ENCODE assay signal across 19 cellular contexts in the genomic region with DNA sequence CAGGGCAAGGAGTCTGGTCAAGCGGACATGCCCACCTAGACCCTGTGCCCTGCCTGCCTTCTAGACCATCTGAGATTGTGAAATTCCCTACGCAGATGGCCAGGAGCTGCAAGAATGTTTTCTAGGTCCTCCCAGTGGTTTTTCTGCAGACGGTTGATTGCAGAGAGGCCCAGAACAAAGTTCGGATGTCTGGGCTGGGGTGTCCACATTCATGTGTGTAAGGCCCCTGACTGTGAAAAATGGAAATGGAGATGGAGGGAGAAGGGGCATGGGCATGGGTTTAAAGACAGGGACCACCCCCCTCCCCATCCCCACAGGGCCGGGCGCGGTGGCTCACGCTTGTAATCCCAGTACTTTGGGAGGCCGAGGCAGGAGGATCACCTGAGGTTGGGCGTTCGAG. TPM values are rescaled to one million over a fixed set of nuclear protein-coding genes. Genes with fewer than 3 reads are reported as not detected.
DNase-seq lines count a peak whose midpoint lies in the region; ATAC-seq and FAIRE-seq lines count a peak whose summit lies in the region.
"Had no signal": no experiment of that assay in that cellular context is flagged by ENCODE, and none has a peak within 500 bp of the region (broad histone marks: within the 10 kb centered on the region; RNA-seq: fewer than 3 reads in every experiment).

No MANE protein-coding gene starts in this region.

- intact Hi-C loops in dendritic cell treated with granulocyte-macrophage colony-stimulating factor and Interleukin-4, amounts not matched to agents 40 ng/mL and 50 ng/mL, for 4 days (cut with micrococcal nuclease) = loop anchor here (10.0 kb wide), 1 partner anchor 282 kb away; a partner anchor contains a TSS

- no peak for ATAC-seq in stimulated activated naive CD8-positive, alpha-beta T cell treated with anti-CD3 and anti-CD28 coated beads, Interleukin-15, amount 100 ng/mL, for 72 hours
- ATAC-seq: stimulated activated effector memory CD8-positive, alpha-beta T cell treated with anti-CD3 and anti-CD28 coated beads, Interleukin-12 subunit alpha, Interleukin-12 subunit beta, amount 100 ng/mL, for 72 hours had no signal

- no peaks in the 10 kb centered on the region for H3K9me3 ChIP-seq in small intestine (ENCODE audit: control insufficient read depth, low read depth)
- H3K9me3 ChIP-seq: HAP-1, tibial nerve had no signal

- H3K4me3 ChIP-seq in small intestine (ENCODE audit: low read depth in 1 of 2, low read length in 2 of 2) = no peak overlapping the region
- H3K4me3 ChIP-seq: HAP-1, tibial nerve had no signal

- peak; percentile 2 for DNase-seq in stimulated activated CD4-positive, alpha-beta T cell treated with anti-CD3 and anti-CD28 coated beads, Interleukin-4, amount 100 ng/mL, for 24 hours
- DNase-seq in stimulated activated CD4-positive, alpha-beta T cell treated with anti-CD3 and anti-CD28 coated beads, Interleukin-1b, Interleukin-23, amount 100 ng/mL, for 48 hours = no peak
- peak; percentile 3 for DNase-seq in activated CD4-positive, alpha-beta memory T cell treated with anti-CD3 and anti-CD28 coated beads, Interleukin-2, amount 10 ng/mL, durations not matched to agents 7 days and 5 days
- no peak for DNase-seq in stimulated activated naive CD8-positive, alpha-beta T cell treated with anti-CD3 and anti-CD28 coated beads, Interleukin-15, amount 100 ng/mL, for 72 hours
- DNase-seq in stimulated activated naive CD4-positive, alpha-beta T cell treated with Interleukin-2 at 50 U/mL for 16 hours (lab: John Stamatoyannopoulos, UW) = no peak
- DNase-seq in small intestine = no peak
- DNase-seq in NCI-H2107 treated with DMSO at 0.1 percent for 48 hours (lab: John Stamatoyannopoulos, UW; ENCODE audit: unreplicated experiment) = no peak
- DNase-seq: activated naive CD4-positive, alpha-beta T cell; NCI-H1092 treated with DMSO at 0.1 percent for 48 hours; NCI-H2081; nucleus accumbens; stimulated activated CD4-positive, alpha-beta T cell treated with anti-CD3 and anti-CD28 coated beads, Interleukin-15, amount 100 ng/mL, for 24 hours had no signal

- peak overlapping the region; percentile 79 for H3K27ac Mint-ChIP-seq in activated CD4-positive, alpha-beta memory T cell treated with anti-CD3 and anti-CD28 coated beads, Interleukin-2, amount 10 ng/mL, durations not matched to agents 7 days and 5 days
- H3K27ac Mint-ChIP-seq in dendritic cell treated with granulocyte-macrophage colony-stimulating factor and Interleukin-4, amounts not matched to agents 40 ng/mL and 50 ng/mL, for 4 days = peak overlapping the region; percentile 88
- peak overlapping the region; percentile 55 to 92 for H3K27ac Mint-ChIP-seq in stimulated activated naive CD8-positive, alpha-beta T cell treated with anti-CD3 and anti-CD28 coated beads, Interleukin-15, amount 100 ng/mL, for 72 hours
- H3K27ac Mint-ChIP-seq: stimulated activated effector memory CD8-positive, alpha-beta T cell treated with anti-CD3 and anti-CD28 coated beads, Interleukin-12 subunit alpha, Interleukin-12 subunit beta, amount 100 ng/mL, for 72 hours had no signal

- no peak overlapping the region for H3K27ac ChIP-seq in small intestine (ENCODE audit: low read depth in 1 of 2, low read length in 1 of 2)
- H3K27ac ChIP-seq: RWPE1, tibial nerve had no signal

- no peaks in the 10 kb centered on the region for H3K9me3 Mint-ChIP-seq in activated CD4-positive, alpha-beta memory T cell treated with anti-CD3 and anti-CD28 coated beads, Interleukin-2, amount 10 ng/mL, durations not matched to agents 7 days and 5 days
- no peaks in the 10 kb centered on the region for H3K9me3 Mint-ChIP-seq in dendritic cell treated with granulocyte-macrophage colony-stimulating factor and Interleukin-4, amounts not matched to agents 40 ng/mL and 50 ng/mL, for 4 days
- peaks cover 0 to 5% of the 10 kb centered on the region in 2 donors for H3K9me3 Mint-ChIP-seq in stimulated activated naive CD8-positive, alpha-beta T cell treated with anti-CD3 and anti-CD28 coated beads, Interleukin-15, amount 100 ng/mL, for 72 hours
- H3K9me3 Mint-ChIP-seq: stimulated activated effector memory CD8-positive, alpha-beta T cell treated with anti-CD3 and anti-CD28 coated beads, Interleukin-12 subunit alpha, Interleukin-12 subunit beta, amount 100 ng/mL, for 72 hours had no signal

- POLR2A ChIA-PET in activated CD4-positive, alpha-beta memory T cell treated with anti-CD3 and anti-CD28 coated beads, Interleukin-2, amount 10 ng/mL, durations not matched to agents 7 days and 5 days (lab: Charles Lee) = interaction anchor here (1.0 to 22.1 kb wide), 8 partner anchors 5 to 162 kb away, joined by 3 to 491 read pairs (median 93); a partner anchor contains a TSS

- H3K4me3 Mint-ChIP-seq in activated CD4-positive, alpha-beta memory T cell treated with anti-CD3 and anti-CD28 coated beads, Interleukin-2, amount 10 ng/mL, durations not matched to agents 7 days and 5 days = no peak overlapping the region
- H3K4me3 Mint-ChIP-seq in dendritic cell treated with granulocyte-macrophage colony-stimulating factor and Interleukin-4, amounts not matched to agents 40 ng/mL and 50 ng/mL, for 4 days = no peak overlapping the region
- H3K4me3 Mint-ChIP-seq in stimulated activated naive CD8-positive, alpha-beta T cell treated with anti-CD3 and anti-CD28 coated beads, Interleukin-15, amount 100 ng/mL, for 72 hours = peak overlapping the region; percentile 7 to 77

- H3K4me1 Mint-ChIP-seq in activated CD4-positive, alpha-beta memory T cell treated with anti-CD3 and anti-CD28 coated beads, Interleukin-2, amount 10 ng/mL, durations not matched to agents 7 days and 5 days = peaks cover 91% of the 10 kb centered on the region
- H3K4me1 Mint-ChIP-seq in dendritic cell treated with granulocyte-macrophage colony-stimulating factor and Interleukin-4, amounts not matched to agents 40 ng/mL and 50 ng/mL, for 4 days (ENCODE audit: low read depth) = peaks cover 91% of the 10 kb centered on the region
- H3K4me1 Mint-ChIP-seq in stimulated activated naive CD8-positive, alpha-beta T cell treated with anti-CD3 and anti-CD28 coated beads, Interleukin-15, amount 100 ng/mL, for 72 hours = peaks cover 91% of the 10 kb centered on the region

- 93 to 95% (median 95%) methylated on average over 11 of the region's 11 CpGs for WGBS in small intestine, 3 donors

- H3K27me3 Mint-ChIP-seq in activated CD4-positive, alpha-beta memory T cell treated with anti-CD3 and anti-CD28 coated beads, Interleukin-2, amount 10 ng/mL, durations not matched to agents 7 days and 5 days = no peaks in the 10 kb centered on the region
- no peaks in the 10 kb centered on the region for H3K27me3 Mint-ChIP-seq in dendritic cell treated with granulocyte-macrophage colony-stimulating factor and Interleukin-4, amounts not matched to agents 40 ng/mL and 50 ng/mL, for 4 days
- no peaks in the 10 kb centered on the region for H3K27me3 Mint-ChIP-seq in stimulated activated naive CD8-positive, alpha-beta T cell treated with anti-CD3 and anti-CD28 coated beads, Interleukin-15, amount 100 ng/mL, for 72 hours

- CTCF ChIA-PET in activated CD4-positive, alpha-beta memory T cell treated with anti-CD3 and anti-CD28 coated beads, Interleukin-2, amount 10 ng/mL, durations not matched to agents 7 days and 5 days (lab: Charles Lee) = interaction anchor here (1.0 to 1.4 kb wide), 3 partner anchors 16 to 29 kb away, joined by 3 to 5 read pairs (median 3); no protein-coding TSS in a partner anchor

- no peak for FAIRE-seq in small intestine (lab: Jason Lieb, UNC)
- FAIRE-seq: colon, endothelial cell of umbilical vein had no signal

- no peaks in the 10 kb centered on the region for H3K36me3 ChIP-seq in small intestine (ENCODE audit: control insufficient read depth in 2 of 2, insufficient read depth in 2 of 2, low read length in 2 of 2)
- H3K36me3 ChIP-seq: HAP-1, tibial nerve had no signal

- no peaks in the 10 kb centered on the region for H3K27me3 ChIP-seq in small intestine (ENCODE audit: control insufficient read depth in 2 of 2, insufficient read depth in 2 of 2, low read length in 2 of 2)
- H3K27me3 ChIP-seq: tibial nerve had no signal

- H3K36me3 Mint-ChIP-seq in activated CD4-positive, alpha-beta memory T cell treated with anti-CD3 and anti-CD28 coated beads, Interleukin-2, amount 10 ng/mL, durations not matched to agents 7 days and 5 days (ENCODE audit: low read depth) = peaks cover 84% of the 10 kb centered on the region
- peaks cover 92% of the 10 kb centered on the region for H3K36me3 Mint-ChIP-seq in dendritic cell treated with granulocyte-macrophage colony-stimulating factor and Interleukin-4, amounts not matched to agents 40 ng/mL and 50 ng/mL, for 4 days (ENCODE audit: low read depth)

- H3K4me1 ChIP-seq in small intestine (ENCODE audit: control insufficient read depth in 2 of 2, insufficient read depth in 1 of 2, low read depth in 1 of 2, low read length in 1 of 2) = no peaks in the 10 kb centered on the region

RNA-seq across cellular contexts. Expression of a gene that starts 11.8 kb away (rescaled TPM):
- total RNA-seq in activated CD4-positive, alpha-beta memory T cell treated with anti-CD3 and anti-CD28 coated beads, Interleukin-2, amount 10 ng/mL, durations not matched to agents 7 days and 5 days = 100 to 1,000 TPM; 128 to 132 TPM
- polyA plus RNA-seq in small intestine = 1 to 10 TPM; 1.8 to 7.6 (median 3.6) TPM

Comparison
In these comparisons a context has a peak if more than half of its experiments do, and no peak if none do; other contexts are left out.
1. DNase-seq: peak in stimulated activated CD4-positive, alpha-beta T cell treated with anti-CD3 and anti-CD28 coated beads, Interleukin-4, amount 100 ng/mL, for 24 hours (single experiment) and activated CD4-positive, alpha-beta memory T cell treated with anti-CD3 and anti-CD28 coated beads, Interleukin-2, amount 10 ng/mL, durations not matched to agents 7 days and 5 days (single experiment); none in stimulated activated CD4-positive, alpha-beta T cell treated with anti-CD3 and anti-CD28 coated beads, Interleukin-1b, Interleukin-23, amount 100 ng/mL, for 48 hours (single experiment), stimulated activated naive CD8-positive, alpha-beta T cell treated with anti-CD3 and anti-CD28 coated beads, Interleukin-15, amount 100 ng/mL, for 72 hours (0 of 2), stimulated activated naive CD4-positive, alpha-beta T cell treated with Interleukin-2 at 50 U/mL for 16 hours (single experiment), small intestine (single experiment) and NCI-H2107 treated with DMSO at 0.1 percent for 48 hours (single experiment).
2. H3K4me3 Mint-ChIP-seq: peak in stimulated activated naive CD8-positive, alpha-beta T cell treated with anti-CD3 and anti-CD28 coated beads, Interleukin-15, amount 100 ng/mL, for 72 hours (2 of 2); none in activated CD4-positive, alpha-beta memory T cell treated with anti-CD3 and anti-CD28 coated beads, Interleukin-2, amount 10 ng/mL, durations not matched to agents 7 days and 5 days (single experiment) and dendritic cell treated with granulocyte-macrophage colony-stimulating factor and Interleukin-4, amounts not matched to agents 40 ng/mL and 50 ng/mL, for 4 days (single experiment).
3. Peak in every context shown above with its lines, with median percentiles within 50 percentile points of each other: H3K27ac Mint-ChIP-seq.